12 cellular contexts compared by ENCODE assay signal in genomic region chr1:51875836-51876235, GRCh38. TPM values are rescaled to one million over a fixed set of nuclear protein-coding genes. Genes with fewer than 3 reads are reported as not detected.
DNase-seq lines count a peak whose midpoint lies in the region; ATAC-seq, FAIRE-seq and TF ChIP-seq lines count a peak whose summit lies in the region.
"Had no signal": no experiment of that assay in that cellular context is flagged by ENCODE, and none has a peak within 500 bp of the region (broad histone marks: within the 10 kb centered on the region; RNA-seq: fewer than 3 reads in every experiment).

No MANE protein-coding gene starts in this region.

- ATAC-seq in esophagus mucosa (no peak), HG03039 (IDR thresholded peaks at IDR 0.05; ENCODE audit: unreplicated experiment) (no peak)

- H3K36me3 ChIP-seq in OCI-LY7 (ENCODE audit: insufficient read depth, low read length): peaks cover 23% of the 10 kb centered on the region
- H3K36me3 ChIP-seq in endothelial cell of umbilical vein (ENCODE audit: control insufficient read depth in 2 of 2, extremely low read depth in 1 of 2, insufficient read depth in 2 of 2, low read length in 2 of 2): no peaks in the 10 kb centered on the region
- H3K36me3 ChIP-seq in smooth muscle cell (ENCODE audit: low read depth): no peaks in the 10 kb centered on the region

- no peaks in the 10 kb centered on the region for H3K27me3 Mint-ChIP-seq in activated naive CD4-positive, alpha-beta T cell treated with anti-CD3 and anti-CD28 coated beads for 36 hours (ENCODE audit: low read depth)

- dilution Hi-C loops in endothelial cell of umbilical vein (cut with MboI; ENCODE audit: extremely low pct_ligation_motif_present, low sequenced_read_pairs): no loop called here

- no peak for FAIRE-seq in endothelial cell of umbilical vein (lab: Jason Lieb, UNC)
- FAIRE-seq: frontal cortex had no signal

- POLR2A ChIA-PET in OCI-LY7 (lab: Charles Lee): interaction anchor here (1.5 to 1.7 kb wide), 2 partner anchors 8 to 12 kb away, joined by 4 read pairs; no protein-coding TSS in a partner anchor
- POLR2A ChIA-PET in endothelial cell of umbilical vein (lab: Charles Lee): no interaction called here

- no peaks in the 10 kb centered on the region for H3K9me1 ChIP-seq in endothelial cell of umbilical vein (replicated peaks; ENCODE audit: control insufficient read depth, extremely low read depth, insufficient read depth, low read length)

- TF ChIP-seq POLR2A in endothelial cell of umbilical vein (IDR thresholded peaks at IDR 0.05; ENCODE audit: low read depth, low read length): no peak

- peak overlapping the region; percentile 32 for H3K4me3 ChIP-seq in OCI-LY7 (ENCODE audit: low read depth, low read length, poor library complexity, severe bottlenecking)
- no peak overlapping the region for H3K4me3 ChIP-seq in endothelial cell of umbilical vein (replicated peaks in 1 of 3; ENCODE audit: insufficient read depth in 1 of 3, low read depth in 1 of 3, low read length in 3 of 3)
- peak overlapping the region; percentile 97 for H3K4me3 ChIP-seq in smooth muscle cell

- peak overlapping the region; percentile 41 for H3K4me3 Mint-ChIP-seq in activated naive CD4-positive, alpha-beta T cell treated with anti-CD3 and anti-CD28 coated beads for 36 hours

- H3K27ac Mint-ChIP-seq in activated naive CD4-positive, alpha-beta T cell treated with anti-CD3 and anti-CD28 coated beads for 36 hours: no peak overlapping the region

- H3K9ac ChIP-seq in endothelial cell of umbilical vein (replicated peaks; ENCODE audit: extremely low read depth, insufficient read depth, low read length) (no peak overlapping the region), smooth muscle cell (ENCODE audit: low read depth) (no peak overlapping the region)

- CTCF ChIA-PET in activated naive CD4-positive, alpha-beta T cell treated with anti-CD3 and anti-CD28 coated beads for 36 hours (lab: Charles Lee): no interaction called here
- CTCF ChIA-PET in OCI-LY7 (lab: Charles Lee; ENCODE audit: unreplicated experiment) (no interaction called here), endothelial cell of umbilical vein (lab: Charles Lee) (interaction anchor here (1.4 kb wide), 1 partner anchor 8 kb away, joined by 4 read pairs; no protein-coding TSS in a partner anchor)

- H3K4me1 ChIP-seq in OCI-LY7 (ENCODE audit: insufficient read depth, low read length, poor library complexity, severe bottlenecking): peaks cover 42% of the 10 kb centered on the region
- H3K4me1 ChIP-seq in endothelial cell of umbilical vein (ENCODE audit: control insufficient read depth, extremely low read depth, insufficient read depth, low read length): peaks cover 24% of the 10 kb centered on the region
- H3K4me1 ChIP-seq in smooth muscle cell (ENCODE audit: low read depth): peaks cover 32% of the 10 kb centered on the region

- H3K79me2 ChIP-seq in OCI-LY7 (ENCODE audit: insufficient read depth, low read depth, low read length): peaks cover 72% of the 10 kb centered on the region
- H3K79me2 ChIP-seq in endothelial cell of umbilical vein (ENCODE audit: control insufficient read depth, insufficient read depth, low read length): peaks cover 70% of the 10 kb centered on the region
- H3K79me2 ChIP-seq in smooth muscle cell (ENCODE audit: low read depth): peaks cover 75% of the 10 kb centered on the region

- peaks cover 11% of the 10 kb centered on the region for H3F3A ChIP-seq in smooth muscle cell (ENCODE audit: low read depth)

- DNase-seq in activated naive CD4-positive, alpha-beta T cell treated with anti-CD3 and anti-CD28 coated beads for 36 hours: no peak
- DNase-seq in activated naive CD4-positive, alpha-beta T cell (lab: John Stamatoyannopoulos, UW): no peak
- DNase-seq in OCI-LY7 (ENCODE audit: low spot score) (no peak), endothelial cell of umbilical vein (ENCODE audit: low read depth, low spot score) (no peak), smooth muscle cell (lab: John Stamatoyannopoulos, UW; ENCODE audit: unreplicated experiment) (no peak), NCI-H748 treated with DMSO at 0.1 percent for 48 hours (lab: John Stamatoyannopoulos, UW) (no peak)
- DNase-seq: left colon, NCI-H1694 treated with DMSO at 0.1 percent for 48 hours, posterior cingulate gyrus had no signal

- H3K4me1 Mint-ChIP-seq in activated naive CD4-positive, alpha-beta T cell treated with anti-CD3 and anti-CD28 coated beads for 36 hours (ENCODE audit: low read depth): peaks cover 50% of the 10 kb centered on the region

- H2AFZ ChIP-seq in OCI-LY7 (ENCODE audit: low read length) (no peak overlapping the region), endothelial cell of umbilical vein (ENCODE audit: low read depth, low read length) (no peak overlapping the region), smooth muscle cell (ENCODE audit: low read depth) (no peak overlapping the region)

- H3K27ac ChIP-seq in OCI-LY7 (ENCODE audit: low read depth, low read length, poor library complexity, severe bottlenecking) (no peak overlapping the region), endothelial cell of umbilical vein (ENCODE audit: insufficient read depth, low read depth, low read length) (no peak overlapping the region), smooth muscle cell (ENCODE audit: low read depth) (no peak overlapping the region)

- intact Hi-C loops in activated naive CD4-positive, alpha-beta T cell treated with anti-CD3 and anti-CD28 coated beads for 36 hours (cut with micrococcal nuclease): loop anchor here (5.0 kb wide), 2 partner anchors 34 to 909 kb away; no protein-coding TSS in a partner anchor
- intact Hi-C loops in OCI-LY7 (cut with micrococcal nuclease; ENCODE audit: unreplicated experiment): loop anchor here (5.0 to 10.0 kb wide), 2 partner anchors 359 to 911 kb away; partner anchors contain the start of genes EPS15 and FAF1
- intact Hi-C loops in endothelial cell of umbilical vein (cut with micrococcal nuclease): loop anchor here (5.0 kb wide), 1 partner anchor 491 kb away; the partner anchor contains the start of gene CC2D1B

- peaks cover 20% of the 10 kb centered on the region for H3K36me3 Mint-ChIP-seq in activated naive CD4-positive, alpha-beta T cell treated with anti-CD3 and anti-CD28 coated beads for 36 hours (ENCODE audit: low read depth)

- no TSS peak for BruUV-seq in OCI-LY7 (replicated peaks; lab: Mats Ljungman, UMichigan)
- no TSS peak for BruUV-seq in endothelial cell of umbilical vein (replicated peaks; lab: Mats Ljungman, UMichigan)

- H3K4me2 ChIP-seq in OCI-LY7 (ENCODE audit: low read length) (peak overlapping the region; percentile 79), endothelial cell of umbilical vein (ENCODE audit: insufficient read depth, low read length) (peak overlapping the region; percentile 81), smooth muscle cell (peak overlapping the region; percentile 98)

- no peaks in the 10 kb centered on the region for H3K9me3 ChIP-seq in OCI-LY7 (ENCODE audit: low read length)
- no peaks in the 10 kb centered on the region for H3K9me3 ChIP-seq in endothelial cell of umbilical vein (replicated peaks; ENCODE audit: control insufficient read depth, insufficient read depth, low read length)
- H3K9me3 ChIP-seq in smooth muscle cell (replicated peaks; ENCODE audit: low read depth): no peaks in the 10 kb centered on the region

- no peaks in the 10 kb centered on the region for H3K9me3 Mint-ChIP-seq in activated naive CD4-positive, alpha-beta T cell treated with anti-CD3 and anti-CD28 coated beads for 36 hours

- H3K27me3 ChIP-seq in endothelial cell of umbilical vein (ENCODE audit: control insufficient read depth in 2 of 2, insufficient read depth in 2 of 2, low read length in 2 of 2) (no peaks in the 10 kb centered on the region), smooth muscle cell (ENCODE audit: low read depth) (no peaks in the 10 kb centered on the region)

- no peaks in the 10 kb centered on the region for H3K9me2 ChIP-seq in OCI-LY7 (ENCODE audit: insufficient read depth, low read length)

- H4K20me1 ChIP-seq in OCI-LY7 (ENCODE audit: insufficient read depth, low read length) (peaks cover 18% of the 10 kb centered on the region; the same call in 1 of the 2 replicates), endothelial cell of umbilical vein (replicated peaks; ENCODE audit: control insufficient read depth, extremely low read depth, insufficient read depth, low read length) (peaks cover 3% of the 10 kb centered on the region), smooth muscle cell (ENCODE audit: low read depth) (peaks cover 61% of the 10 kb centered on the region)

- no peak for TF ChIP-seq CTCF in OCI-LY7 (conservative IDR thresholded peaks at IDR 0.05; ENCODE audit: low read length)
- no peak for TF ChIP-seq CTCF in endothelial cell of umbilical vein (IDR thresholded peaks at IDR 0.05; ENCODE audit: extremely low read depth in 1 of 2, insufficient read depth in 1 of 2, low read depth in 1 of 2, low read length in 2 of 2)
- no peak for TF ChIP-seq CTCF in smooth muscle cell (IDR thresholded peaks at IDR 0.05; ENCODE audit: borderline replicate concordance, insufficient read depth, poor library complexity, severe bottlenecking)

TF ChIP-seq in endothelial cell of umbilical vein, 7 proteins besides CTCF, POLR2A, EP300 and RAD21 (continues in another document):
- no peak for TF ChIP-seq MYC (IDR thresholded peaks at IDR 0.05; ENCODE audit: low read depth, low read length)
- no peak for TF ChIP-seq JUN (IDR thresholded peaks at IDR 0.05; ENCODE audit: borderline replicate concordance, insufficient read depth, insufficient read length, low read depth)
- no peak for TF ChIP-seq FOS (IDR thresholded peaks at IDR 0.05; ENCODE audit: borderline replicate concordance, insufficient read depth, low read length)
- no peak for TF ChIP-seq GATA2 (IDR thresholded peaks at IDR 0.05; ENCODE audit: insufficient read depth, insufficient read length, low read depth, low read length)
- no peak for TF ChIP-seq MAX (IDR thresholded peaks at IDR 0.05; ENCODE audit: insufficient read depth, insufficient read length)

RNA-seq across cellular contexts. Expression of gene NRDC, which starts 2.7 kb away (rescaled TPM):
- 100 to 1,000 TPM; 136 to 145 TPM for total RNA-seq in activated naive CD4-positive, alpha-beta T cell treated with anti-CD3 and anti-CD28 coated beads for 36 hours
- 48.0 TPM in 2 replicates for total RNA-seq in OCI-LY7 (2014; rRNA removed; shearing (Covaris generic))
- total RNA-seq in OCI-LY7 (2022) (156 and 162 TPM in 2 replicates), endothelial cell of umbilical vein (125 and 146 TPM in 2 replicates), smooth muscle cell (81.5 and 88.4 TPM in 2 replicates), esophagus mucosa (94.9 TPM)
- polyA plus RNA-seq in endothelial cell of umbilical vein (35.6 and 41.8 TPM in 2 replicates), smooth muscle cell (95.2 and 96.1 TPM in 2 replicates)
- polyA plus RNA-seq in endothelial cell of umbilical vein (2011; cell fraction: cytosol; rRNA removed): 55.8 and 62.4 TPM in 2 replicates
- 154 and 169 TPM in 2 replicates for polyA plus RNA-seq in endothelial cell of umbilical vein (2011; cell fraction: nucleus; rRNA removed)
- 99.9 and 148 TPM in 2 replicates for polyA plus RNA-seq in endothelial cell of umbilical vein (2012)
- 121 and 129 TPM in 2 replicates for polyA minus RNA-seq in endothelial cell of umbilical vein
- polyA minus RNA-seq in endothelial cell of umbilical vein (2011; cell fraction: cytosol; rRNA and poly(A)+ RNA removed): 80.1 TPM
- 75.6 and 104 TPM in 2 replicates for polyA minus RNA-seq in endothelial cell of umbilical vein (2011; cell fraction: nucleus; rRNA and poly(A)+ RNA removed)

Comparison
In these comparisons a context has a peak if more than half of its experiments do, and no peak if none do; other contexts are left out.
1. H3K4me3 ChIP-seq: peak in OCI-LY7 (single experiment) and smooth muscle cell (single experiment); none in endothelial cell of umbilical vein (0 of 3).
2. Peak in every context shown above with its lines, with median percentiles within 50 percentile points of each other: H3K4me2 ChIP-seq.